In genomic region chr3:30227571-30228301, GRCh38 we compare ENCODE assay signal across 8 cellular contexts.
DNase-seq lines count a peak whose midpoint lies in the region; ATAC-seq and TF ChIP-seq lines count a peak whose summit lies in the region.

No MANE protein-coding gene starts in this region.

- peak; percentile 74 for DNase-seq in GM03348 (ENCODE audit: low spot score)
- DNase-seq in RWPE2 (ENCODE audit: low spot score) = no peak
- DNase-seq in esophagus muscularis mucosa (ENCODE audit: extremely low spot score) = no peak
- peak; percentile 8 for DNase-seq in pons (ENCODE audit: low spot score)
- DNase-seq in midbrain (lab: John Stamatoyannopoulos, UW) = no peak
- no peak for DNase-seq in NCI-H82 (lab: John Stamatoyannopoulos, UW)
- DNase-seq in NCI-H524 (lab: John Stamatoyannopoulos, UW) = no peak

- no peaks in the 10 kb centered on the region for H3K27me3 ChIP-seq in RWPE2 (ENCODE audit: insufficient read depth, poor library complexity, severe bottlenecking)
- H3K27me3 ChIP-seq in esophagus muscularis mucosa = no peaks in the 10 kb centered on the region

- H3K36me3 ChIP-seq in RWPE2 (ENCODE audit: low read depth) (no peaks in the 10 kb centered on the region), esophagus muscularis mucosa (no peaks in the 10 kb centered on the region)

- H3K4me3 ChIP-seq in RWPE2 (ENCODE audit: severe bottlenecking) = no peak overlapping the region
- no peak overlapping the region for H3K4me3 ChIP-seq in esophagus muscularis mucosa

- H3K27ac ChIP-seq in RWPE2 (ENCODE audit: poor library complexity, severe bottlenecking) (peak overlapping the region; percentile 85), esophagus muscularis mucosa (replicated peaks in 1 of 4) (peak overlapping the region; percentile 29 to 42 (median 39))

- H3K9me3 ChIP-seq in RWPE2 (ENCODE audit: severe bottlenecking) (no peaks in the 10 kb centered on the region), esophagus muscularis mucosa (no peaks in the 10 kb centered on the region)

- ATAC-seq in RWPE2 (ENCODE audit: low read depth) (peak; percentile 94), HG02759 (IDR thresholded peaks at IDR 0.05; ENCODE audit: unreplicated experiment) (no peak)

- 36% methylated on average over 2 of the region's 2 CpGs for WGBS in esophagus muscularis mucosa

- TF ChIP-seq POLR2A in esophagus muscularis mucosa (IDR thresholded peaks at IDR 0.05; ENCODE audit: low read depth) = no peak

- peaks cover 20% of the 10 kb centered on the region for H3K4me1 ChIP-seq in RWPE2 (ENCODE audit: insufficient read depth, poor library complexity, severe bottlenecking)
- peaks cover 21 to 43% (median 28%) of the 10 kb centered on the region in 4 donors for H3K4me1 ChIP-seq in esophagus muscularis mucosa

- no peak for TF ChIP-seq EP300 in esophagus muscularis mucosa (IDR thresholded peaks at IDR 0.05)

- TF ChIP-seq CTCF in RWPE2 (IDR thresholded peaks at IDR 0.05; ENCODE audit: poor library complexity, severe bottlenecking) (no peak), esophagus muscularis mucosa (IDR thresholded peaks at IDR 0.05) (no peak)

- intact Hi-C loops in esophagus muscularis mucosa (cut with DNase I) = no loop called here

Comparison
In these comparisons a context has a peak if more than half of its experiments do, and no peak if none do; other contexts are left out.
1. DNase-seq: peak in GM03348 (single experiment) and pons (single experiment); none in RWPE2 (single experiment), esophagus muscularis mucosa (single experiment), midbrain (single experiment), NCI-H82 (single experiment) and NCI-H524 (0 of 2).